16 cellular contexts compared by ENCODE assay signal in genomic region chr12:90958995-90959394, GRCh38. TPM values are rescaled to one million over a fixed set of nuclear protein-coding genes. Genes with fewer than 3 reads are reported as not detected.
DNase-seq lines count a peak whose midpoint lies in the region; ATAC-seq, FAIRE-seq and TF ChIP-seq lines count a peak whose summit lies in the region.
"Had no signal": no experiment of that assay in that cellular context is flagged by ENCODE, and none has a peak within 500 bp of the region (broad histone marks: within the 10 kb centered on the region; RNA-seq: fewer than 3 reads in every experiment).

No MANE protein-coding gene starts in this region.

- in situ Hi-C loops in G401 (cut with HindIII; ENCODE audit: low sequenced_read_pairs) = no loop called here

- peak; percentile 35 for TF ChIP-seq CTCF in fibroblast of villous mesenchyme (IDR thresholded peaks at IDR 0.05; ENCODE audit: insufficient read depth, low read depth, low read length)

- FAIRE-seq in A204.1 (lab: Jason Lieb, UNC) (peak; percentile 49), GM12891 (lab: Jason Lieb, UNC) (no peak)

- TF ChIP-seq POLR2A in GM12891 (IDR thresholded peaks at IDR 0.05; ENCODE audit: low read depth, low read length) = no peak

- no peak overlapping the region for H3K27ac ChIP-seq in substantia nigra (ENCODE audit: low read depth, low read length, poor library complexity, severe bottlenecking)
- H3K27ac ChIP-seq: BLaER1 treated with 17β-estradiol and CSF1 and Interleukin-3, amounts not matched to agents 10 nM and 100 nM had no signal

- H3K4me3 ChIP-seq in fibroblast of villous mesenchyme (ENCODE audit: low read depth, low read length) = no peak overlapping the region
- H3K4me3 ChIP-seq: BLaER1 treated with 17β-estradiol and CSF1 and Interleukin-3, amounts not matched to agents 10 nM and 100 nM had no signal

- peak; percentile 25 for DNase-seq in G401 (ENCODE audit: low spot score)
- DNase-seq in fibroblast of villous mesenchyme (ENCODE audit: low read depth) = peak; percentile 48
- DNase-seq in substantia nigra (lab: John Stamatoyannopoulos, UW) = no peak
- no peak for DNase-seq in GM12891 (ENCODE audit: insufficient read length, low spot score)
- DNase-seq in iPS-NIHi11 (ENCODE audit: low spot score) = no peak
- DNase-seq: activated CD8-positive, alpha-beta memory T cell treated with anti-CD3 and anti-CD28 coated beads, Interleukin-2, amount 50 U/mL, for 4 hours; activated naive CD8-positive, alpha-beta T cell treated with anti-CD3 and anti-CD28 coated beads, Interleukin-2, amount 50 U/mL, for 24 hours; SIG-M5; stimulated activated CD4-positive, alpha-beta T cell treated with anti-CD3 and anti-CD28 coated beads, Interleukin-4, amount 100 ng/mL, for 1 hour; stimulated activated naive CD8-positive, alpha-beta T cell treated with anti-CD3 and anti-CD28 coated beads, Interleukin-15, Interleukin-2, amounts not matched to agents 100 U/mL and 50 U/mL, for 24 hours had no signal

- ATAC-seq in SK-N-SH treated with all-trans-retinoic acid at 6 μM for 48 hours = peak; percentile 67
- ATAC-seq in HG03342 (IDR thresholded peaks at IDR 0.05; ENCODE audit: unreplicated experiment) = no peak
- ATAC-seq: activated naive CD8-positive, alpha-beta T cell treated with anti-CD3 and anti-CD28 coated beads, Interleukin-2, amount 50 U/mL, for 24 hours; stimulated activated naive CD8-positive, alpha-beta T cell treated with anti-CD3 and anti-CD28 coated beads, Interleukin-15, Interleukin-2, amounts not matched to agents 100 U/mL and 50 U/mL, for 24 hours had no signal

TF ChIP-seq in SK-N-SH treated with all-trans-retinoic acid at 6 μM for 48 hours, 23 proteins besides CTCF, POLR2A, EP300 and RAD21:
- no peak for TF ChIP-seq ISL1 (CRISPR knock-in tag; IDR thresholded peaks at IDR 0.05)
- no peak for TF ChIP-seq ZNF565 (CRISPR knock-in tag; conservative IDR thresholded peaks at IDR 0.05; ENCODE audit: low read depth)
- no peak for TF ChIP-seq BACH2 (CRISPR knock-in tag; IDR thresholded peaks at IDR 0.05; ENCODE audit: borderline replicate concordance)

TF ChIP-seq in GM12891, 5 proteins besides CTCF, POLR2A, EP300 and RAD21:
- no peak for TF ChIP-seq POU2F2 (IDR thresholded peaks at IDR 0.05; ENCODE audit: low read depth, low read length)
- no peak for TF ChIP-seq POLR2AphosphoS5 (IDR thresholded peaks at IDR 0.05; ENCODE audit: low read depth, low read length)
- TF ChIP-seq SPI1 (IDR thresholded peaks at IDR 0.05; ENCODE audit: low read depth, low read length) = no peak
- TF ChIP-seq TAF1 (IDR thresholded peaks at IDR 0.05; ENCODE audit: low read depth, low read length) = no peak
- TF ChIP-seq PAX5 (IDR thresholded peaks at IDR 0.05; ENCODE audit: insufficient read depth, low read length, severe bottlenecking) = no peak
TF ChIP-seq in GM12891: peak in this region for 0.

RNA-seq across cellular contexts. Expression of gene CCER1, which starts 4.0 kb away (rescaled TPM):
- total RNA-seq in G401 (2014; rRNA removed; shearing (Covaris generic)) = not detected in 2 replicates
- total RNA-seq in fibroblast of villous mesenchyme = not detected in 2 replicates
- polyA plus RNA-seq in GM12891 (2012; ENCODE audit: low read depth, missing spikeins) = 0.03 TPM
- total RNA-seq: mucosa of gallbladder, pulmonary artery endothelial cell had no signal

RNA-seq across cellular contexts. Expression of gene EPYC, which starts 45.8 kb away (rescaled TPM):
- not detected in 2 replicates for total RNA-seq in G401 (2014; rRNA removed; shearing (Covaris generic))
- total RNA-seq in fibroblast of villous mesenchyme = not detected in 2 replicates
- polyA plus RNA-seq in GM12891 (2012; ENCODE audit: low read depth, missing spikeins) = not detected
- total RNA-seq: mucosa of gallbladder, pulmonary artery endothelial cell had no signal

Comparison
In these comparisons a context has a peak if more than half of its experiments do, and no peak if none do; other contexts are left out.
1. DNase-seq: peak in G401 (single experiment) and fibroblast of villous mesenchyme (single experiment); none in substantia nigra (0 of 49), GM12891 (single experiment) and iPS-NIHi11 (single experiment).